ENCODE assay signal across 8 cellular contexts in genomic region chr1:89633745-89634625, GRCh38. TPM values are rescaled to one million over a fixed set of nuclear protein-coding genes. Genes with fewer than 3 reads are reported as not detected.
DNase-seq lines count a peak whose midpoint lies in the region; ATAC-seq and TF ChIP-seq lines count a peak whose summit lies in the region.

No MANE protein-coding gene starts in this region.

- H3K4me3 ChIP-seq in astrocyte of the spinal cord (ENCODE audit: low read depth, low read length) = peak overlapping the region; percentile 85

- H3K27ac Mint-ChIP-seq in CD14-positive monocyte = peak overlapping the region; percentile 88 to 94 (median 90)

- peaks cover 63% of the 10 kb centered on the region for H3K4me1 Mint-ChIP-seq in CD14-positive monocyte

- ATAC-seq in GM21529 (IDR thresholded peaks at IDR 0.05; ENCODE audit: unreplicated experiment) = peak; percentile 4
- ATAC-seq in HG03342 (IDR thresholded peaks at IDR 0.05; ENCODE audit: unreplicated experiment) = no peak

- no peaks in the 10 kb centered on the region for H3K27me3 Mint-ChIP-seq in CD14-positive monocyte (ENCODE audit: low read depth in 3 of 3)

- peak overlapping the region; percentile 91 to 95 for H3K4me3 Mint-ChIP-seq in CD14-positive monocyte

- H3K36me3 Mint-ChIP-seq in CD14-positive monocyte = peaks cover 6 to 8% of the 10 kb centered on the region in 2 donors

- H3K9me3 Mint-ChIP-seq in CD14-positive monocyte = no peaks in the 10 kb centered on the region

- intact Hi-C loops in CD14-positive monocyte (cut with micrococcal nuclease) = loop anchor here (1.0 to 10.0 kb wide), 5 partner anchors 33 to 361 kb away; partner anchors contain the start of gene ZNF326 (in 2 of the 2)

- in situ Hi-C loops in astrocyte of the spinal cord (cut with HindIII; ENCODE audit: low sequenced_read_pairs) = no loop called here

- TF ChIP-seq CTCF in CD14-positive monocyte (IDR thresholded peaks at IDR 0.05) (no peak), astrocyte of the spinal cord (IDR thresholded peaks at IDR 0.05; ENCODE audit: low read depth, low read length) (no peak)

- DNase-seq in CD14-positive monocyte (ENCODE audit: low spot score) = no peak
- peak; percentile 44 to 71 for DNase-seq in NCI-H526 (lab: John Stamatoyannopoulos, UW)
- DNase-seq in astrocyte of the spinal cord (ENCODE audit: low read depth, low spot score) = peak; percentile 51
- peak; percentile 49 for DNase-seq in iris pigment epithelial cell (ENCODE audit: low read depth)
- peak; percentile 44 to 50 for DNase-seq in stimulated activated CD4-positive, alpha-beta T cell treated with anti-CD3 and anti-CD28 coated beads, Interleukin-2, amount 100 ng/mL, for 24 hours
- DNase-seq in 8988T = no peak

RNA-seq across cellular contexts. Expression of gene LRRC8C, which starts 1.1 kb away (rescaled TPM):
- 10 to 100 TPM; 13.0 to 18.6 TPM for polyA plus RNA-seq in CD14-positive monocyte

Comparison
In these comparisons a context has a peak if more than half of its experiments do, and no peak if none do; other contexts are left out.
1. DNase-seq: peak in NCI-H526 (2 of 2), astrocyte of the spinal cord (single experiment), iris pigment epithelial cell (single experiment) and stimulated activated CD4-positive, alpha-beta T cell treated with anti-CD3 and anti-CD28 coated beads, Interleukin-2, amount 100 ng/mL, for 24 hours (2 of 2); none in CD14-positive monocyte (single experiment) and 8988T (single experiment).